In genomic region chr20:62896526-62896925, GRCh38 we compare ENCODE assay signal across 12 cellular contexts.
"Had no signal": no experiment of that assay in that cellular context is flagged by ENCODE, and none has a peak within 500 bp of the region (broad histone marks: within the 10 kb centered on the region; RNA-seq: fewer than 3 reads in every experiment).

No MANE protein-coding gene starts in this region.

- H3K27me3 Mint-ChIP-seq: naive thymus-derived CD8-positive, alpha-beta T cell had no signal

- H3K9me3 Mint-ChIP-seq: naive thymus-derived CD8-positive, alpha-beta T cell; T-helper 2 cell treated with Interferon-gamma antibody and Interleukin-4, amounts not matched to agents 5 μg/mL and 100 μg/mL, for 36 hours had no signal

- H3K27ac Mint-ChIP-seq: T-helper 2 cell treated with Interferon-gamma antibody and Interleukin-4, amounts not matched to agents 5 μg/mL and 100 μg/mL, for 36 hours had no signal

- H3K4me3 Mint-ChIP-seq: T-helper 2 cell treated with Interferon-gamma antibody and Interleukin-4, amounts not matched to agents 5 μg/mL and 100 μg/mL, for 36 hours had no signal

- ATAC-seq: left lobe of liver; naive thymus-derived CD8-positive, alpha-beta T cell had no signal

- DNase-seq: activated CD4-positive, alpha-beta T cell treated with anti-CD3 and anti-CD28 coated beads, Interleukin-2, amount 50 U/mL, for 1 hour; activated CD4-positive, CD25-positive, alpha-beta regulatory T cell; activated CD8-positive, alpha-beta memory T cell treated with anti-CD3 and anti-CD28 coated beads for 24 hours; activated naive CD4-positive, alpha-beta T cell; aorta; islet precursor cell; mesenchymal stem cell; naive thymus-derived CD8-positive, alpha-beta T cell; stimulated activated CD4-positive, alpha-beta T cell treated with anti-CD3 and anti-CD28 coated beads, Interleukin-1b, Interleukin-23, amount 100 ng/mL, for 48 hours; stomach had no signal
